Comparison of ENCODE assay signal across 9 cellular contexts in the genomic region with DNA sequence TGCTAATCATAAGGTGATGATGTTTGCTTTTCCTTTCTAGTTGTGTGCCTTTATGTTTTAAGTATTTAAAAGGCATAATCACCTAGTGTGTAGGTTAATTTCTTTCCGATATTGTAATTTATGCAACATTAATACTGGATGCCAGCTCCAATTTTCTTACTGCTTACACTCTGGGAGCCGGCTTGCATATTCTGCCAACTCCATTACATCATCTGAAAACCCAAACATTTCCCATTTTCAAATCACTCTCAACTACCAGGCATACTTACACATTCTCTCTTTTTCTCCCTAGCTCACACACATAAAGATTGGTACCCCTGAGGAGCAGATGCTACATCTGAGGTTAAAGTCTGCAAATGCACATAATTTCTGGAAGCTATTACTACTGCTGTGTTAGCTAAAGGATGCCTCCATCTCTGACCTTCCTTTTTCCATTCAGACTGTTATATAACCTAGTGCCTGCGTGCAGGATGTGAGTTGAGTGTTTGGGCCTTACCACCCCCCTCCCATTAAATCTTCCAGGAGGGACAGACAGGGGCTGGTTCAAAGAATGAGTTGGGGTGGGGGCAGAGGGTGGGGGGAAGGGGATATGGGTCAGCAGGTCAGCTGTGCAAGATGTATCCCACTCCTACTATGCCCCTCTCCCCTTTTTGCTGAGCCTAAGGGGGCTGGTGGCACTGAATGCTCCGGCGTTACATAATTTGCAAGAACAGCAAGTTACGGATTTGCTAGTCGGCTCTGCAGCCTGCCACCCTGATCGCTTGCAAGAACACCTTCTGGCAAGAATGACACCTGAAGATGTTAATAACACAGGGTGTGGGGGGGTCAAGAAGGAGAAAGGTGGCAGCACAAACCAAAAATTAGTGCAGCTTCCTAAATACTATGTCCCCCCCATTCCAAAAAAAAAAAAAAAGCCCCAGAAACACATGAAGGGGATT. TPM values are rescaled to one million over a fixed set of nuclear protein-coding genes. Genes with fewer than 3 reads are reported as not detected.
A peak's percentile ranks its signal among the peaks of the same experiment; 100 is the strongest.
DNase-seq lines count a peak whose midpoint lies in the region; ATAC-seq, FAIRE-seq and TF ChIP-seq lines count a peak whose summit lies in the region.
"Had no signal": no experiment of that assay in that cellular context is flagged by ENCODE, and none has a peak within 500 bp of the region (broad histone marks: within the 10 kb centered on the region; RNA-seq: fewer than 3 reads in every experiment).

No MANE protein-coding gene starts in this region.

- no peak overlapping the region for H3K27ac ChIP-seq in mesendoderm (ENCODE audit: low read depth, low read length)
- peak overlapping the region in 1 of 4 donors; percentile 67 for H3K27ac ChIP-seq in transverse colon
- no peak overlapping the region for H3K27ac ChIP-seq in small intestine (ENCODE audit: low read depth in 1 of 2, low read length in 1 of 2)
- H3K27ac ChIP-seq: BLaER1 had no signal

- peaks cover 5% of the 10 kb centered on the region for H3K4me1 ChIP-seq in mesendoderm (ENCODE audit: control insufficient read depth, low read depth, low read length)
- peaks cover 4 to 25% (median 13%) of the 10 kb centered on the region in 4 donors for H3K4me1 ChIP-seq in transverse colon
- H3K4me1 ChIP-seq in small intestine (ENCODE audit: control insufficient read depth in 2 of 2, insufficient read depth in 1 of 2, low read depth in 1 of 2, low read length in 1 of 2) = no peaks in the 10 kb centered on the region

- no peak overlapping the region for H4K5ac ChIP-seq in mesendoderm (ENCODE audit: low read length)

- no peak for TF ChIP-seq POLR2A in transverse colon (IDR thresholded peaks at IDR 0.05)

- H3K79me2 ChIP-seq in mesendoderm (ENCODE audit: control insufficient read depth, insufficient read depth, low read length) = peaks cover 2% of the 10 kb centered on the region

- H3K4me3 Mint-ChIP-seq in chondrocyte (ENCODE audit: unreplicated experiment) = peak overlapping the region; percentile 71

- H3K36me3 ChIP-seq in mesendoderm (ENCODE audit: control insufficient read depth, insufficient read depth, low read length) (no peaks in the 10 kb centered on the region), transverse colon (no peaks in the 10 kb centered on the region), small intestine (ENCODE audit: control insufficient read depth in 2 of 2, insufficient read depth in 2 of 2, low read length in 2 of 2) (no peaks in the 10 kb centered on the region)
- H3K36me3 ChIP-seq: BLaER1 had no signal

- H3K27me3 ChIP-seq in mesendoderm (ENCODE audit: insufficient read depth, low read length, poor library complexity) = no peaks in the 10 kb centered on the region
- peaks cover 44% of the 10 kb centered on the region for H3K27me3 ChIP-seq in transverse colon
- peaks cover 7% of the 10 kb centered on the region in 2 donors for H3K27me3 ChIP-seq in small intestine (ENCODE audit: control insufficient read depth in 2 of 2, insufficient read depth in 2 of 2, low read length in 2 of 2)

- in situ Hi-C loops in transverse colon (cut with MboI; ENCODE audit: low pct_ligation_motif_present in 1 of 4, low pct_unique_long_range_greater_than_20kb in 1 of 4, low sequenced_read_pairs in 3 of 4) = no loop called here

- no peak for TF ChIP-seq EP300 in transverse colon (IDR thresholded peaks at IDR 0.05; ENCODE audit: low read depth)

- peaks cover 13% of the 10 kb centered on the region for H3K4me1 Mint-ChIP-seq in chondrocyte (ENCODE audit: low read depth)

- DNase-seq in NCI-H748 (lab: John Stamatoyannopoulos, UW; ENCODE audit: unreplicated experiment) = peak; percentile 8
- DNase-seq in NCI-H748 treated with DMSO at 0.1 percent for 48 hours (lab: John Stamatoyannopoulos, UW) = no peak
- no peak for DNase-seq in chondrocyte (ENCODE audit: low spot score)
- DNase-seq in mesendoderm = no peak
- DNase-seq in transverse colon = no peak
- no peak for DNase-seq in small intestine
- no peak for DNase-seq in NCI-H446 (lab: John Stamatoyannopoulos, UW)

- H3K9me3 ChIP-seq in transverse colon (no peaks in the 10 kb centered on the region), small intestine (ENCODE audit: control insufficient read depth, low read depth) (no peaks in the 10 kb centered on the region)

- H3K79me1 ChIP-seq in mesendoderm (ENCODE audit: low read length) = peaks cover 3% of the 10 kb centered on the region

- no peak overlapping the region for H2BK5ac ChIP-seq in mesendoderm (ENCODE audit: low read length)

- H3K27ac Mint-ChIP-seq in chondrocyte (ENCODE audit: unreplicated experiment) = no peak overlapping the region

- ATAC-seq in HG02623 (IDR thresholded peaks at IDR 0.05; ENCODE audit: unreplicated experiment) = no peak

- H3K18ac ChIP-seq in mesendoderm (ENCODE audit: low read length) = no peak overlapping the region

- H2AK5ac ChIP-seq in mesendoderm (ENCODE audit: low read length) = no peak overlapping the region

- H4K8ac ChIP-seq in mesendoderm (ENCODE audit: low read depth, low read length) = no peak overlapping the region

- H3K4me3 ChIP-seq in mesendoderm (ENCODE audit: low read length) = no peak overlapping the region
- peak overlapping the region in 3 of 4 donors; percentile 40 to 67 (median 49) for H3K4me3 ChIP-seq in transverse colon
- H3K4me3 ChIP-seq in small intestine (ENCODE audit: low read depth in 1 of 2, low read length in 2 of 2) = peak overlapping the region in 1 of 2 donors; percentile 62
- H3K4me3 ChIP-seq: BLaER1 had no signal

- no peak overlapping the region for H2BK120ac ChIP-seq in mesendoderm (ENCODE audit: low read depth, low read length)

- no peak overlapping the region for H3K56ac ChIP-seq in mesendoderm (ENCODE audit: low read length)

- no CpG with 5 or more reads among the region's 8 CpGs for WGBS in mesendoderm (ENCODE audit: extremely low coverage, insufficient coverage, low lambda C conversion rate)
- 26 to 29% methylated on average over 3 to 8 of the region's 8 CpGs for WGBS in transverse colon (ENCODE audit: low coverage in 1 of 2), 2 donors
- 27 to 31% (median 28%) methylated on average over 8 of the region's 8 CpGs for WGBS in small intestine, 3 donors

- H3K4me2 ChIP-seq in mesendoderm (ENCODE audit: low read length) = peak overlapping the region; percentile 52

- no peak overlapping the region for H3K4ac ChIP-seq in mesendoderm (ENCODE audit: low read depth, low read length)

- no peak overlapping the region for H2BK15ac ChIP-seq in mesendoderm (replicated peaks; ENCODE audit: low read depth)

- TF ChIP-seq CTCF in chondrocyte (IDR thresholded peaks at IDR 0.05) = no peak
- TF ChIP-seq CTCF in transverse colon (IDR thresholded peaks at IDR 0.05) = no peak

- no peak overlapping the region for H3K23ac ChIP-seq in mesendoderm (ENCODE audit: low read length)

- no peak overlapping the region for H3K9ac ChIP-seq in mesendoderm (ENCODE audit: low read length)
- H3K9ac ChIP-seq: BLaER1 had no signal

- intact Hi-C loops in transverse colon (cut with DNase I; ENCODE audit: low total_unique reads) = no loop called here

- no peaks in the 10 kb centered on the region for H3K9me3 Mint-ChIP-seq in chondrocyte (ENCODE audit: low read depth)

- FAIRE-seq in small intestine (lab: Jason Lieb, UNC) = no peak

- H3K36me3 Mint-ChIP-seq in chondrocyte (ENCODE audit: low read depth) = no peaks in the 10 kb centered on the region

- peaks cover 11% of the 10 kb centered on the region for H3K27me3 Mint-ChIP-seq in chondrocyte (ENCODE audit: low read depth)

RNA-seq across cellular contexts. Expression of a gene that starts 2.5 kb away (rescaled TPM):
- 12.9 to 22.7 TPM (median 13.7 TPM) in 3 replicates for total RNA-seq in chondrocyte
- polyA plus RNA-seq in mesendoderm (2013, experiment 1 of 2) = 1.6 TPM
- 1.8 TPM for polyA plus RNA-seq in mesendoderm (2013, experiment 2 of 2)
- total RNA-seq in transverse colon = 10 to 100 TPM in 3 of 4 donors, 1 to 10 TPM in 1; 6.4 to 27.6 (median 14.3) TPM
- polyA plus RNA-seq in small intestine = 1 to 10 TPM in 2 of 3 donors, under 1 TPM in 1; 0.89 to 1.6 (median 1.1) TPM
